8 cellular contexts compared by ENCODE assay signal in genomic region chr11:8910662-8911039, GRCh38. TPM values are rescaled to one million over a fixed set of nuclear protein-coding genes. Genes with fewer than 3 reads are reported as not detected.
DNase-seq lines count a peak whose midpoint lies in the region; ATAC-seq and TF ChIP-seq lines count a peak whose summit lies in the region.

No MANE protein-coding gene starts in this region.

- peak overlapping the region; percentile 80 for H3K4me3 ChIP-seq in astrocyte of the spinal cord (ENCODE audit: low read depth, low read length)
- H3K4me3 ChIP-seq in lower leg skin (ENCODE audit: low read depth, poor library complexity, severe bottlenecking), result peak overlapping the region; percentile 11
- peak overlapping the region; percentile 86 for H3K4me3 ChIP-seq in urinary bladder (ENCODE audit: low read depth, low read length)

- no peak for TF ChIP-seq POLR2A in lower leg skin (IDR thresholded peaks at IDR 0.05)

- peak; percentile 20 for ATAC-seq in GM19023 (IDR thresholded peaks at IDR 0.05; ENCODE audit: unreplicated experiment)
- peak; percentile 10 for ATAC-seq in HG03159 (IDR thresholded peaks at IDR 0.05; ENCODE audit: unreplicated experiment)

- no peaks in the 10 kb centered on the region for H3K36me3 ChIP-seq in urinary bladder (ENCODE audit: insufficient read depth)

- TF ChIP-seq CTCF in astrocyte of the spinal cord (IDR thresholded peaks at IDR 0.05; ENCODE audit: low read depth, low read length) (no peak), lower leg skin (IDR thresholded peaks at IDR 0.05) (no peak), GM13976 (IDR thresholded peaks at IDR 0.05; ENCODE audit: borderline replicate concordance, control extremely low read depth, extremely low read depth, insufficient read depth, missing control alignments) (no peak)

- DNase-seq in astrocyte of the spinal cord (ENCODE audit: low read depth, low spot score) (no peak), lower leg skin (ENCODE audit: low spot score in 2 of 2) (no peak), caudate nucleus (lab: John Stamatoyannopoulos, UW) (no peak), GM13976 (ENCODE audit: low spot score) (no peak), hypothalamus (lab: John Stamatoyannopoulos, UW) (no peak)

- in situ Hi-C loops in astrocyte of the spinal cord (cut with HindIII; ENCODE audit: low sequenced_read_pairs), result no loop called here
- in situ Hi-C loops in GM13976 (cut with MboI; ENCODE audit: low sequenced_read_pairs, unreplicated experiment), result no loop called here

- no peaks in the 10 kb centered on the region for H3K4me1 ChIP-seq in urinary bladder (ENCODE audit: insufficient read depth)

- intact Hi-C loops in lower leg skin (cut with DNase I; ENCODE audit: low total_unique reads), result no loop called here

- H3K27ac ChIP-seq in urinary bladder (ENCODE audit: low read depth) (no peak overlapping the region), caudate nucleus (ENCODE audit: low read depth, low read length) (no peak overlapping the region)

- 0% methylated on average over 4 to 6 of the region's 22 CpGs for WGBS in lower leg skin, 2 donors
- 4% methylated on average over 22 of the region's 22 CpGs for WGBS in urinary bladder

RNA-seq across cellular contexts. Expression of gene AKIP1, which starts 0.3 kb away (rescaled TPM):
- total RNA-seq in lower leg skin, result 10 to 100 TPM; 10.1 to 18.6 (median 13.6) TPM
- total RNA-seq in urinary bladder, result 18.7 TPM
- polyA plus RNA-seq in urinary bladder, result 30.7 TPM

RNA-seq across cellular contexts. Expression of gene C11orf16, which starts 22.1 kb away (rescaled TPM):
- not detected for total RNA-seq in lower leg skin
- total RNA-seq in urinary bladder, result not detected
- not detected for polyA plus RNA-seq in urinary bladder

RNA-seq across cellular contexts. Expression of gene ASCL3, which starts 32.2 kb away (rescaled TPM):
- total RNA-seq in lower leg skin (not detected), urinary bladder (not detected)
- not detected for polyA plus RNA-seq in urinary bladder

RNA-seq across cellular contexts. Expression of gene TMEM9B, which starts 53.6 kb away (rescaled TPM):
- total RNA-seq in lower leg skin (10 to 100 TPM; 40.4 to 54.7 (median 48.0) TPM), urinary bladder (30.0 TPM)
- polyA plus RNA-seq in urinary bladder, result 27.3 TPM

Comparison
In these comparisons a context has a peak if more than half of its experiments do, and no peak if none do; other contexts are left out.
1. H3K4me3 ChIP-seq: peak in every context shown above with its lines; median percentile 86 in urinary bladder; 80 in astrocyte of the spinal cord; 11 in lower leg skin.